Comparison of ENCODE assay signal across 1 cellular context in genomic region chr1:63547621-63548294, GRCh38.
TF ChIP-seq lines count a peak whose summit lies in the region.

No MANE protein-coding gene starts in this region.

TF ChIP-seq in IMR-90, 13 proteins besides CTCF, POLR2A, EP300 and RAD21 (continued from another document):
- TF ChIP-seq RFX5 (IDR thresholded peaks at IDR 0.05; ENCODE audit: low read depth, low read length) (no peak), CHD1 (IDR thresholded peaks at IDR 0.05; ENCODE audit: low read depth, low read length) (no peak)
TF ChIP-seq in IMR-90: peak in this region for 0.
